12 cellular contexts compared by ENCODE assay signal in genomic region chr3:29693863-29694262, GRCh38.
A peak's percentile ranks its signal among the peaks of the same experiment; 100 is the strongest.
DNase-seq lines count a peak whose midpoint lies in the region; ATAC-seq, FAIRE-seq and TF ChIP-seq lines count a peak whose summit lies in the region.
"Had no signal": no experiment of that assay in that cellular context is flagged by ENCODE, and none has a peak within 500 bp of the region (broad histone marks: within the 10 kb centered on the region; RNA-seq: fewer than 3 reads in every experiment).

No MANE protein-coding gene starts in this region.

- peaks cover 28% of the 10 kb centered on the region for H3K4me1 ChIP-seq in HUES6 (ENCODE audit: control insufficient read depth, insufficient read depth, low read length)
- H3K4me1 ChIP-seq in kidney (ENCODE audit: control insufficient read depth in 1 of 2, insufficient read depth in 1 of 2, low read depth in 1 of 2, low read length in 2 of 2), result peaks cover 0 to 9% of the 10 kb centered on the region in 2 donors
- peaks cover 0 to 5% of the 10 kb centered on the region in 2 donors for H3K4me1 ChIP-seq in small intestine (ENCODE audit: control insufficient read depth in 2 of 2, insufficient read depth in 1 of 2, low read depth in 1 of 2, low read length in 1 of 2)

- H3K9me3 ChIP-seq in HUES6 (ENCODE audit: control insufficient read depth, insufficient read depth, low read depth, low read length), result no peaks in the 10 kb centered on the region
- no peaks in the 10 kb centered on the region for H3K9me3 ChIP-seq in kidney (ENCODE audit: control insufficient read depth in 1 of 2, low read length in 2 of 2)
- no peaks in the 10 kb centered on the region for H3K9me3 ChIP-seq in small intestine (ENCODE audit: control insufficient read depth, low read depth)

- H3K36me3 ChIP-seq in HUES6 (ENCODE audit: control insufficient read depth, insufficient read depth, low read length), result no peaks in the 10 kb centered on the region
- H3K36me3 ChIP-seq in kidney (ENCODE audit: control insufficient read depth in 1 of 2, insufficient read depth in 2 of 2, low read length in 2 of 2), result no peaks in the 10 kb centered on the region
- no peaks in the 10 kb centered on the region for H3K36me3 ChIP-seq in small intestine (ENCODE audit: control insufficient read depth in 2 of 2, insufficient read depth in 2 of 2, low read length in 2 of 2)

- DNase-seq in cardiac fibroblast (ENCODE audit: low read depth in 2 of 2) (peak; percentile 97 to 98), kidney (no peak), type B pancreatic cell (ENCODE audit: extremely low spot score, unreplicated experiment) (no peak), posterior vena cava (ENCODE audit: low spot score) (no peak), small intestine (no peak)
- no peak for DNase-seq in activated CD8-positive, alpha-beta memory T cell treated with anti-CD3 and anti-CD28 coated beads, Interleukin-2, amount 10 ng/mL, durations not matched to agents 7 days and 5 days
- DNase-seq: RPMI8226; stimulated activated naive CD4-positive, alpha-beta T cell had no signal

- FAIRE-seq in kidney (lab: Jason Lieb, UNC), result peak; percentile 52
- no peak for FAIRE-seq in small intestine (lab: Jason Lieb, UNC)

- H3K27me3 Mint-ChIP-seq in type B pancreatic cell, result peaks cover 3% of the 10 kb centered on the region
- H3K27me3 Mint-ChIP-seq in activated CD8-positive, alpha-beta memory T cell treated with anti-CD3 and anti-CD28 coated beads, Interleukin-2, amount 10 ng/mL, durations not matched to agents 7 days and 5 days, result peaks cover 3% of the 10 kb centered on the region
- H3K27me3 Mint-ChIP-seq: natural killer cell treated with Interleukin-12 subunit alpha and Interleukin-12 subunit beta and Interleukin-15 and Interleukin-18, amount 100 ng/mL, for 72 hours had no signal

- H3K27ac Mint-ChIP-seq in type B pancreatic cell, result peak overlapping the region; percentile 52
- H3K27ac Mint-ChIP-seq in activated CD8-positive, alpha-beta memory T cell treated with anti-CD3 and anti-CD28 coated beads, Interleukin-2, amount 10 ng/mL, durations not matched to agents 7 days and 5 days, result no peak overlapping the region
- H3K27ac Mint-ChIP-seq: natural killer cell treated with Interleukin-12 subunit alpha and Interleukin-12 subunit beta and Interleukin-15 and Interleukin-18, amount 100 ng/mL, for 72 hours had no signal

- H3K9ac ChIP-seq in HUES6 (ENCODE audit: low read length) (peak overlapping the region; percentile 44), kidney (ENCODE audit: low read length in 2 of 2) (no peak overlapping the region)

- peaks cover 4% of the 10 kb centered on the region for H3K36me3 Mint-ChIP-seq in type B pancreatic cell
- H3K36me3 Mint-ChIP-seq in activated CD8-positive, alpha-beta memory T cell treated with anti-CD3 and anti-CD28 coated beads, Interleukin-2, amount 10 ng/mL, durations not matched to agents 7 days and 5 days, result no peaks in the 10 kb centered on the region
- H3K36me3 Mint-ChIP-seq: natural killer cell treated with Interleukin-12 subunit alpha and Interleukin-12 subunit beta and Interleukin-15 and Interleukin-18, amount 100 ng/mL, for 72 hours had no signal

- H3K4me3 ChIP-seq in HUES6 (ENCODE audit: low read depth, low read length) (no peak overlapping the region), cardiac fibroblast (replicated peaks in 1 of 2; ENCODE audit: low read depth in 2 of 2, low read length in 2 of 2) (no peak overlapping the region), kidney (ENCODE audit: low read length in 2 of 2) (no peak overlapping the region), small intestine (ENCODE audit: low read depth in 1 of 2, low read length in 2 of 2) (no peak overlapping the region)

- H3K27ac ChIP-seq in HUES6 (ENCODE audit: low read depth, low read length), result peak overlapping the region; percentile 91
- no peak overlapping the region for H3K27ac ChIP-seq in kidney (ENCODE audit: low read depth in 2 of 2, low read length in 2 of 2)
- no peak overlapping the region for H3K27ac ChIP-seq in small intestine (ENCODE audit: low read depth in 1 of 2, low read length in 1 of 2)
- H3K27ac ChIP-seq: HL-60 had no signal

- intact Hi-C loops in kidney (cut with DNase I), result no loop called here
- intact Hi-C loops in posterior vena cava (cut with DNase I), result no loop called here

- H3K4me1 Mint-ChIP-seq in type B pancreatic cell (ENCODE audit: unreplicated experiment), result peaks cover 48% of the 10 kb centered on the region
- H3K4me1 Mint-ChIP-seq in activated CD8-positive, alpha-beta memory T cell treated with anti-CD3 and anti-CD28 coated beads, Interleukin-2, amount 10 ng/mL, durations not matched to agents 7 days and 5 days, result no peaks in the 10 kb centered on the region

- TF ChIP-seq CTCF in cardiac fibroblast (IDR thresholded peaks at IDR 0.05; ENCODE audit: low read depth, low read length) (no peak), kidney (IDR thresholded peaks at IDR 0.05; ENCODE audit: borderline replicate concordance, extremely low read depth, insufficient read depth) (no peak), type B pancreatic cell (conservative IDR thresholded peaks at IDR 0.05) (no peak)

- H3K9me3 Mint-ChIP-seq in type B pancreatic cell, result no peaks in the 10 kb centered on the region
- H3K9me3 Mint-ChIP-seq in activated CD8-positive, alpha-beta memory T cell treated with anti-CD3 and anti-CD28 coated beads, Interleukin-2, amount 10 ng/mL, durations not matched to agents 7 days and 5 days (ENCODE audit: low read depth), result no peaks in the 10 kb centered on the region
- H3K9me3 Mint-ChIP-seq: natural killer cell treated with Interleukin-12 subunit alpha and Interleukin-12 subunit beta and Interleukin-15 and Interleukin-18, amount 100 ng/mL, for 72 hours had no signal

- ATAC-seq in activated CD8-positive, alpha-beta memory T cell treated with anti-CD3 and anti-CD28 coated beads, Interleukin-2, amount 10 ng/mL, durations not matched to agents 7 days and 5 days, result no peak
- ATAC-seq in HG02759 (IDR thresholded peaks at IDR 0.05; ENCODE audit: unreplicated experiment), result no peak
- ATAC-seq: natural killer cell treated with Interleukin-12 subunit alpha and Interleukin-12 subunit beta and Interleukin-15 and Interleukin-18, amount 100 ng/mL, for 72 hours had no signal

- CTCF ChIA-PET in activated CD8-positive, alpha-beta memory T cell treated with anti-CD3 and anti-CD28 coated beads, Interleukin-2, amount 10 ng/mL, durations not matched to agents 7 days and 5 days (lab: Charles Lee), result no interaction called here

- H3K27me3 ChIP-seq in HUES6 (ENCODE audit: control insufficient read depth, insufficient read depth, low read length) (no peaks in the 10 kb centered on the region), small intestine (ENCODE audit: control insufficient read depth in 2 of 2, insufficient read depth in 2 of 2, low read length in 2 of 2) (no peaks in the 10 kb centered on the region)

- H3K4me3 Mint-ChIP-seq in type B pancreatic cell, result peak overlapping the region; percentile 53
- no peak overlapping the region for H3K4me3 Mint-ChIP-seq in activated CD8-positive, alpha-beta memory T cell treated with anti-CD3 and anti-CD28 coated beads, Interleukin-2, amount 10 ng/mL, durations not matched to agents 7 days and 5 days
- H3K4me3 Mint-ChIP-seq: natural killer cell treated with Interleukin-12 subunit alpha and Interleukin-12 subunit beta and Interleukin-15 and Interleukin-18, amount 100 ng/mL, for 72 hours had no signal

- 72 to 85% (median 74%) methylated on average over 1 of the region's 1 CpG for WGBS in small intestine, 3 donors

Comparison
In these comparisons a context has a peak if more than half of its experiments do, and no peak if none do; other contexts are left out.
1. DNase-seq: peak in cardiac fibroblast (2 of 2); none in kidney (single experiment), type B pancreatic cell (single experiment), activated CD8-positive, alpha-beta memory T cell treated with anti-CD3 and anti-CD28 coated beads, Interleukin-2, amount 10 ng/mL, durations not matched to agents 7 days and 5 days (single experiment), posterior vena cava (single experiment) and small intestine (single experiment).